Comparison of ENCODE assay signal across 20 cellular contexts in genomic region chr18:79699653-79700052, GRCh38.
"Had no signal": no experiment of that assay in that cellular context is flagged by ENCODE, and none has a peak within 500 bp of the region (broad histone marks: within the 10 kb centered on the region; RNA-seq: fewer than 3 reads in every experiment).

No MANE protein-coding gene starts in this region.

- H3K4me3 ChIP-seq: cardiac muscle cell, left lung, SJSA1 had no signal

- H3K27ac ChIP-seq: cardiac muscle cell, epithelial cell of prostate, foreskin keratinocyte, left lung, neutrophil, SJSA1 had no signal

- H3K4me1 ChIP-seq: foreskin keratinocyte, left lung had no signal

- H3K27me3 Mint-ChIP-seq: activated naive CD8-positive, alpha-beta T cell treated with anti-CD3 and anti-CD28 coated beads for 36 hours; naive thymus-derived CD8-positive, alpha-beta T cell had no signal

- DNase-seq: activated CD4-positive, alpha-beta T cell treated with anti-CD3 and anti-CD28 coated beads, Interleukin-2, amount 50 U/mL, for 1 hour; activated CD4-positive, CD25-positive, alpha-beta regulatory T cell treated with anti-CD3 and anti-CD28 coated beads, Interleukin-2, amount 50 U/mL, for 72 hours; activated CD8-positive, alpha-beta memory T cell treated with anti-CD3 and anti-CD28 coated beads for 24 hours; activated naive CD8-positive, alpha-beta T cell treated with anti-CD3 and anti-CD28 coated beads for 36 hours; amniotic stem cell; endodermal cell; foreskin keratinocyte; glutamatergic neuron; kidney; left lung; mammary epithelial cell; retina; stimulated activated CD4-positive, alpha-beta T cell treated with anti-CD3 and anti-CD28 coated beads, Interleukin-2, amount 100 ng/mL, for 48 hours had no signal

- FAIRE-seq: kidney had no signal

- H3K27me3 ChIP-seq: cardiac muscle cell, foreskin keratinocyte, left lung, neutrophil, SJSA1 had no signal

- H3K9me3 Mint-ChIP-seq: activated naive CD8-positive, alpha-beta T cell treated with anti-CD3 and anti-CD28 coated beads for 36 hours; activated T-helper 1 cell treated with anti-CD3 and anti-CD28 coated beads, Interleukin-12 subunit alpha, Interleukin-12 subunit beta, Interleukin-2, Interleukin-4 antibody, amounts not matched to agents 30 ng/mL and 10 ng/mL and 1 ng/mL, durations not matched to agents 14 hours and 24 hours and 36 hours; endodermal cell; naive thymus-derived CD8-positive, alpha-beta T cell; T-helper 1 cell treated with Interleukin-12 subunit alpha and Interleukin-12 subunit beta and Interleukin-4 antibody, amounts not matched to agents 30 μg/mL and 1 μg/mL, for 36 hours had no signal

- H3K4me3 Mint-ChIP-seq: activated naive CD8-positive, alpha-beta T cell treated with anti-CD3 and anti-CD28 coated beads for 36 hours; activated T-helper 1 cell treated with anti-CD3 and anti-CD28 coated beads, Interleukin-12 subunit alpha, Interleukin-12 subunit beta, Interleukin-2, Interleukin-4 antibody, amounts not matched to agents 30 ng/mL and 10 ng/mL and 1 ng/mL, durations not matched to agents 14 hours and 24 hours and 36 hours; endodermal cell; naive thymus-derived CD8-positive, alpha-beta T cell; T-helper 1 cell treated with Interleukin-12 subunit alpha and Interleukin-12 subunit beta and Interleukin-4 antibody, amounts not matched to agents 30 μg/mL and 1 μg/mL, for 36 hours had no signal

- ATAC-seq: foreskin keratinocyte; left lung; naive thymus-derived CD8-positive, alpha-beta T cell had no signal

- H3K27ac Mint-ChIP-seq: activated naive CD8-positive, alpha-beta T cell treated with anti-CD3 and anti-CD28 coated beads for 36 hours; activated T-helper 1 cell treated with anti-CD3 and anti-CD28 coated beads, Interleukin-12 subunit alpha, Interleukin-12 subunit beta, Interleukin-2, Interleukin-4 antibody, amounts not matched to agents 30 ng/mL and 10 ng/mL and 1 ng/mL, durations not matched to agents 14 hours and 24 hours and 36 hours; endodermal cell; naive thymus-derived CD8-positive, alpha-beta T cell; T-helper 1 cell treated with Interleukin-12 subunit alpha and Interleukin-12 subunit beta and Interleukin-4 antibody, amounts not matched to agents 30 μg/mL and 1 μg/mL, for 36 hours had no signal

- H3K4me1 Mint-ChIP-seq: activated naive CD8-positive, alpha-beta T cell treated with anti-CD3 and anti-CD28 coated beads for 36 hours; endodermal cell had no signal

- H3K9me3 ChIP-seq: left lung, neutrophil had no signal
